ENCODE assay signal across 10 cellular contexts in the genomic region with DNA sequence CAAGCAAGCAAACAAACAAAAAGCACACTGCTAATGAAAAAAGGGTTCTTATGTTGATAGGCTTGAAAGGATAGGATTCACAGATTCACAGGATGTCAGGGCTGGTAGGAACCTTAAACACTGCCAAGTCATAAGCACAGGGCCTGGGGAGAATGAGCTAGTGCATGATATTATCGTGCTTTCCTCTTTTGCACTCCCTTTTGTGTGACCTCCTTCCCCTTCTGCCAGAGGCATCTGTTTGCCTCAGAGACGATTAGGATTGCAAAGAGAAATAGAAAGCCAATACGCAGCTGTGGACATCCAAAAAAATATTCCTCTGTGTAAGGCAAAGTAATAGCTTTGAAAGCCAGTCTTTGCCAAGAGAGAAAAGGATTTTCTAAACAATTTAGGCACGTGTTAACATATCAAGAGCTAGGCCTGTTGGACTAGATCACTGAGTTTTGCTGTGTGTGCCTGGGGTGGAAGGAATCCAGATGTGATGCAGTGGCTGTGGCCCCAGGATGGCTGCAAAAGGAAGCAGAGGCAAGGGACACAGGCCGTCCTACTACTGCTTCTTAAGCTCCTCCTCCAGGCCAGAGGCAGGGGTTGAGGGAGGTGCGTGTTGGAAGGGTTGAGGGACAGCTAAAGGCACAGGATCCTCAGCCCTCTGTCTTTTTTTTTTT. TPM values are rescaled to one million over a fixed set of nuclear protein-coding genes. Genes with fewer than 3 reads are reported as not detected.
A peak's percentile ranks its signal among the peaks of the same experiment; 100 is the strongest.
DNase-seq lines count a peak whose midpoint lies in the region; ATAC-seq and TF ChIP-seq lines count a peak whose summit lies in the region.
"Had no signal": no experiment of that assay in that cellular context is flagged by ENCODE, and none has a peak within 500 bp of the region (broad histone marks: within the 10 kb centered on the region; RNA-seq: fewer than 3 reads in every experiment).

No MANE protein-coding gene starts in this region.

- no peaks in the 10 kb centered on the region for H3K27me3 ChIP-seq in tibial nerve

- WGBS in tibial nerve, 2 donors, result 33 to 36% methylated on average over 6 of the region's 6 CpGs

- DNase-seq in DMS53 (lab: John Stamatoyannopoulos, UW) (peak; percentile 35), DMS53 treated with DMSO at 0.1 percent for 48 hours (lab: John Stamatoyannopoulos, UW; ENCODE audit: unreplicated experiment) (no peak), iris pigment epithelial cell (ENCODE audit: low read depth) (peak; percentile 45), tibial nerve (ENCODE audit: low spot score in 2 of 2) (peak in 1 of 2 donors; percentile 32), SIG-M5 treated with dmso at 0.1 percent for 504 hours (lab: John Stamatoyannopoulos, UW; ENCODE audit: unreplicated experiment) (no peak), G401 (ENCODE audit: low spot score) (no peak), omental fat pad (ENCODE audit: low spot score) (no peak)

- H3K9me3 ChIP-seq in tibial nerve, result no peaks in the 10 kb centered on the region

- TF ChIP-seq POLR2A in tibial nerve (IDR thresholded peaks at IDR 0.05), result no peak

- H3K27ac ChIP-seq in angular gyrus (ENCODE audit: low read depth, low read length) (peak overlapping the region; percentile 38), tibial nerve (peak overlapping the region in 3 of 4 donors; percentile 46 to 61 (median 54))
- H3K27ac ChIP-seq: SK-N-MC had no signal

- peak in 1 of 2 donors; percentile 45 for TF ChIP-seq EP300 in tibial nerve (IDR thresholded peaks at IDR 0.05)

- in situ Hi-C loops in G401 (cut with HindIII; ENCODE audit: low sequenced_read_pairs), result no loop called here

- no peak for ATAC-seq in omental fat pad (ENCODE audit: low FRiP score)

- H3K4me3 ChIP-seq in tibial nerve, result no peak overlapping the region
- H3K4me3 ChIP-seq: SK-N-MC had no signal

- H3K36me3 ChIP-seq in tibial nerve, result no peaks in the 10 kb centered on the region

- H3K4me1 ChIP-seq in tibial nerve, result peaks cover 0 to 32% (median 2%) of the 10 kb centered on the region in 4 donors

- TF ChIP-seq CTCF in tibial nerve (IDR thresholded peaks at IDR 0.05) (no peak), omental fat pad (IDR thresholded peaks at IDR 0.05) (no peak)

RNA-seq across cellular contexts. Expression of a gene that starts 30.6 kb away (rescaled TPM):
- total RNA-seq in tibial nerve, result 1 to 10 TPM in 1 of 4 donors, under 1 TPM in 1, not detected in 2; 0.39 to 1.0 TPM
- total RNA-seq in G401 (2014; rRNA removed; shearing (Covaris generic)), result 0.34 TPM in 1 of 2 replicates, not detected in the other
- total RNA-seq in omental fat pad, result not detected
- total RNA-seq: A172 had no signal

Comparison
In these comparisons a context has a peak if more than half of its experiments do, and no peak if none do; other contexts are left out.
1. DNase-seq: peak in DMS53 (single experiment) and iris pigment epithelial cell (single experiment); none in DMS53 treated with DMSO at 0.1 percent for 48 hours (single experiment), SIG-M5 treated with dmso at 0.1 percent for 504 hours (single experiment), G401 (single experiment) and omental fat pad (single experiment).